20 cellular contexts compared by ENCODE assay signal in the genomic region with DNA sequence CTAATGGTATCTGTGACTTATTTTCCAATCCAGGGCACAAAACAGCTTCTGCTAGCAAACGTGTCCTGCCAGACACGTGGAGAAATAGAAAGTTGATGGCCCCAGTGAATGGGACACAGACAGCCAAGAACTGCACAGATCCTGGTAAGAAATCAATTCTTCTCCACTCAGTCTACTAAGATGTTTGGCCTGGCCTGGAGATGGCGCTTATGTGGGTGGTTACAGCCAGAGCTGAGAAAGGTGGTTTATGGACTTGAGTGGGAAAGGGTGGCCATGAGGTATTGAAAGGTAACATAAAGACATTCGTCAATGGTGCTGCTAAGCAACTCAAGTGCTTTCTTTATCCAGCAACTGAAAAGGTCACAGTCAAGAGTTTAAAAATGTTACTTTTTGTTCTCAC. TPM values are rescaled to one million over a fixed set of nuclear protein-coding genes. Genes with fewer than 3 reads are reported as not detected.
DNase-seq lines count a peak whose midpoint lies in the region; ATAC-seq, FAIRE-seq and TF ChIP-seq lines count a peak whose summit lies in the region.
"Had no signal": no experiment of that assay in that cellular context is flagged by ENCODE, and none has a peak within 500 bp of the region (broad histone marks: within the 10 kb centered on the region; RNA-seq: fewer than 3 reads in every experiment).

No MANE protein-coding gene starts in this region.

- TF ChIP-seq CTCF in A549 (IDR thresholded peaks at IDR 0.05), result 0 out of 3 replicates have a peak, but pooled peaks have one; percentile 11
- TF ChIP-seq CTCF in GM12865 (IDR thresholded peaks at IDR 0.05; ENCODE audit: insufficient read depth, low read depth, low read length, missing control alignments), result peak; percentile 6

- H3K4me1 ChIP-seq in A549, result 0 out of 3 replicates have a peak, but pooled peaks cover 4% of the 10 kb centered on the region
- H3K4me1 ChIP-seq: prostate gland had no signal

- H3K4me2 ChIP-seq in A549, result no peak overlapping the region

- H3K4me3 ChIP-seq in A549 (no peak overlapping the region), GM12865 (ENCODE audit: low read depth, low read length) (no peak overlapping the region)
- H3K4me3 ChIP-seq: prostate gland, skin epidermis had no signal

- H3K9me3 ChIP-seq in A549, result no peaks in the 10 kb centered on the region
- H3K9me3 ChIP-seq: prostate gland had no signal

- peak in 1 of 2 experiments; percentile 18 for DNase-seq in A549 (ENCODE audit: low read depth in 1 of 2, low spot score in 1 of 2)
- no peak for DNase-seq in GM12865 (ENCODE audit: low read depth)
- DNase-seq in NCI-H69 (lab: John Stamatoyannopoulos, UW), result peak; percentile 7
- DNase-seq in cerebellar cortex (ENCODE audit: low spot score), result peak; percentile 13
- DNase-seq in NCI-H2227 (lab: John Stamatoyannopoulos, UW; ENCODE audit: unreplicated experiment), result no peak
- no peak for DNase-seq in activated CD4-positive, CD25-positive, alpha-beta regulatory T cell (lab: John Stamatoyannopoulos, UW)
- DNase-seq in activated naive CD4-positive, alpha-beta T cell treated with Interleukin-2 at 50 U/mL for 16 hours, result no peak
- DNase-seq: activated CD4-positive, alpha-beta T cell treated with anti-CD3 and anti-CD28 coated beads, Interleukin-2, amount 50 U/mL, for 1 hour; activated naive CD4-positive, alpha-beta T cell; AML-193; erythroblast; MM.1S; natural killer cell; NCI-H187; stimulated activated CD4-positive, alpha-beta T cell treated with anti-CD3 and anti-CD28 coated beads, Interleukin-4, amount 100 ng/mL, for 24 hours had no signal

- ATAC-seq in A549, result peak in 1 of 2 experiments; percentile 57; a peak in 3 of 6 replicates
- no peak for ATAC-seq in HG03108 (IDR thresholded peaks at IDR 0.05; ENCODE audit: unreplicated experiment)
- ATAC-seq: natural killer cell had no signal

- CTCF ChIA-PET in A549 (lab: Yijun Ruan, JAX), result interaction anchor here (1.1 to 1.3 kb wide), 2 partner anchors 13 to 459 kb away, joined by 3 read pairs; no protein-coding TSS in a partner anchor

- TF ChIP-seq RAD21 in A549 (conservative IDR thresholded peaks at IDR 0.05 in 1 of 2, IDR thresholded peaks at IDR 0.05 in 1 of 2), result no peak

- WGBS in A549 (ENCODE audit: missing lambda C conversion rate), result 16% methylated on average over 4 of the region's 4 CpGs

- no peak for FAIRE-seq in A549 (lab: Jason Lieb, UNC)
- FAIRE-seq: GM12892, RCC 7860 had no signal

- POLR2A ChIA-PET in A549 (lab: Yijun Ruan, JAX), result no interaction called here

- H3K27ac ChIP-seq in A549, result no peak overlapping the region
- H3K27ac ChIP-seq: prostate gland, skin epidermis had no signal

- TF ChIP-seq POLR2A in A549 (IDR thresholded peaks at IDR 0.05; ENCODE audit: low read length), result no peak

- TF ChIP-seq EP300 in A549 (IDR thresholded peaks at IDR 0.05), result no peak

TF ChIP-seq in A549, 52 proteins besides CTCF, POLR2A, EP300 and RAD21:
- TF ChIP-seq SMC3 (IDR thresholded peaks at IDR 0.05) (0 out of 3 replicates have a peak, but pooled peaks have one; percentile 20), NR3C1 (IDR thresholded peaks at IDR 0.05) (no peak)

RNA-seq across cellular contexts. Expression of gene SLC24A4, which starts 2.9 kb away (rescaled TPM):
- polyA plus RNA-seq in A549 (2011; rRNA removed), result 0.19 and 0.25 TPM in 2 replicates
- 0.07 and 0.08 TPM in 2 replicates for polyA plus RNA-seq in A549 (2012; cell fraction: cytosol; rRNA removed)
- 0.12 and 0.36 TPM in 2 replicates for polyA plus RNA-seq in A549 (2012; cell fraction: nucleus; rRNA removed)
- 0.05 to 0.16 TPM (median 0.13 TPM) in 3 replicates for polyA plus RNA-seq in A549 (2017; fragmentation: RNase III; extraction: RNeasy Plus Mini Kit Qiagen cat#74134 plus additional on column Dnase treatment)
- polyA minus RNA-seq in A549 (2011; rRNA and poly(A)+ RNA removed), result 0.24 and 0.79 TPM in 2 replicates

Comparison
In these comparisons a context has a peak if more than half of its experiments do, and no peak if none do; other contexts are left out.
1. DNase-seq: peak in NCI-H69 (single experiment) and cerebellar cortex (single experiment); none in GM12865 (single experiment), NCI-H2227 (single experiment), activated CD4-positive, CD25-positive, alpha-beta regulatory T cell (0 of 4) and activated naive CD4-positive, alpha-beta T cell treated with Interleukin-2 at 50 U/mL for 16 hours (single experiment).